ENCODE assay signal across 1 cellular context in the genomic region with DNA sequence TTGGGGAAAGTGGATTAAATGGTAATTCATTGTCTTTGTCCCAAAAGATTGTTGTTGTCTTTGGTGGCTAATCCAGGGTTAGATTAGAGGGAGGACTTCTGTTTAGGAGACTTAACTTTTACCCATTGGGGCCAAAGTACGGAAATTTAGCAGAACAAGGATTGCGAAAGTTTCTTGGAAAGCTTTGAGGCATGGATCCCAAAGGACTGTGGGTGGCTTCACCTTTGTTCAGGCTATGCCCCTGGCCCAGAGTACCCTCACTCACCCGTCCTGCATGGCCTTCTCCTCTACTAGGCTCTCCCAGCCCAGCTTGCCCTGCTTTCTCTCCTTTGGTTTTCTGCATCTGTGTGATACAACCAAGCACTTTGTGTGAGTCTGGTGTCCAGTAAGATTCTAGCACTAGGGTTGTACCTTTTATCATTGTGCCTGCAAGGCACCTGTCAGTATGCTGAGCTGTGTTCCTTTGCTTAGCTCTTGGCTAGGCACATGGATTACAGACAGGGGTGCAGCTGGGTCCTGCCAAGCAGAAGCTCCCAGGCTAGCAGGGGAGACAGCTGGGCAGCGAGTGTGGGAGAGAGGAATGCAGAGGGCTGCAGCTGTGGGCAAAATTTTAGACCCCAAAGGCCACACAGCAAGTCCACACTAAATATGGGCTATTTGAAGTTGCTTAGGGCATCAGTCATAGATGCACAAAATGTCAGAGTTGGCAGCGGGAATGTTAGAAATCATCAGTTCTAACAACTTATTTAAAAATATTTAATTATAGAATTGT.
A peak's percentile ranks its signal among the peaks of the same experiment; 100 is the strongest.
TF ChIP-seq lines count a peak whose summit lies in the region.

No MANE protein-coding gene starts in this region.

TF ChIP-seq in K562, 482 proteins besides CTCF, POLR2A, EP300 and RAD21:
- TF ChIP-seq NFYB (IDR thresholded peaks at IDR 0.05; ENCODE audit: extremely low read depth, insufficient read length), result no peak
- TF ChIP-seq CEBPG (CRISPR knock-in tag; IDR thresholded peaks at IDR 0.05), result no peak
- peak; percentile 60 to 76; a peak in 3 of 4 replicates for TF ChIP-seq CEBPG (tag; conservative IDR thresholded peaks at IDR 0.05 in 1 of 2, IDR thresholded peaks at IDR 0.05 in 1 of 2)
- TF ChIP-seq CEBPB (tag; IDR thresholded peaks at IDR 0.05), result peak; percentile 90
- TF ChIP-seq RFX1 (IDR thresholded peaks at IDR 0.05), result no peak
- no peak for TF ChIP-seq PPARD (CRISPR knock-in tag; IDR thresholded peaks at IDR 0.05)
